In genomic region chr15:84649706-84650105, GRCh38 we compare ENCODE assay signal across 16 cellular contexts. TPM values are rescaled to one million over a fixed set of nuclear protein-coding genes. Genes with fewer than 3 reads are reported as not detected.
A peak's percentile ranks its signal among the peaks of the same experiment; 100 is the strongest.
DNase-seq lines count a peak whose midpoint lies in the region; ATAC-seq and TF ChIP-seq lines count a peak whose summit lies in the region.
"Had no signal": no experiment of that assay in that cellular context is flagged by ENCODE, and none has a peak within 500 bp of the region (broad histone marks: within the 10 kb centered on the region; RNA-seq: fewer than 3 reads in every experiment).

No MANE protein-coding gene starts in this region.

- H3K27me3 ChIP-seq in right atrium auricular region = no peaks in the 10 kb centered on the region
- H3K27me3 ChIP-seq in gastrocnemius medialis = no peaks in the 10 kb centered on the region

- no peak for TF ChIP-seq POLR2A in gastrocnemius medialis (IDR thresholded peaks at IDR 0.05)

- intact Hi-C loops in cardiac septum (cut with DNase I) (loop anchor here (5.0 to 10.0 kb wide), 2 partner anchors 65 to 278 kb away; partner anchors contain the start of gene SEC11A), gastrocnemius medialis (cut with DNase I; ENCODE audit: low total_unique reads) (loop anchor here (5.0 kb wide), 1 partner anchor 53 kb away; no protein-coding TSS in a partner anchor)

- in situ Hi-C loops in gastrocnemius medialis (cut with MboI; ENCODE audit: low sequenced_read_pairs in 4 of 4) = loop anchor here in 2 of 4 donors (10.0 kb wide), 1 partner anchor 55 kb away; no protein-coding TSS in a partner anchor

- H3K27me3 Mint-ChIP-seq in effector memory CD8-positive, alpha-beta T cell = no peaks in the 10 kb centered on the region
- H3K27me3 Mint-ChIP-seq: CD4-positive, alpha-beta memory T cell had no signal

- H3K36me3 ChIP-seq in right atrium auricular region = peaks cover 61% of the 10 kb centered on the region
- H3K36me3 ChIP-seq in gastrocnemius medialis = peaks cover 0 to 74% of the 10 kb centered on the region in 2 donors

- peaks cover 77% of the 10 kb centered on the region for H3K36me3 Mint-ChIP-seq in effector memory CD8-positive, alpha-beta T cell (ENCODE audit: insufficient read depth)
- H3K36me3 Mint-ChIP-seq in stimulated activated effector memory CD8-positive, alpha-beta T cell treated with anti-CD3 and anti-CD28 coated beads, Interleukin-12 subunit alpha, Interleukin-12 subunit beta, amount 100 ng/mL, for 72 hours = peaks cover 98% of the 10 kb centered on the region

- ATAC-seq in effector memory CD8-positive, alpha-beta T cell (replicated peaks) = no peak
- no peak for ATAC-seq in stimulated activated effector memory CD8-positive, alpha-beta T cell treated with anti-CD3 and anti-CD28 coated beads, Interleukin-12 subunit alpha, Interleukin-12 subunit beta, amount 100 ng/mL, for 72 hours
- ATAC-seq in gastrocnemius medialis = no peak

- no peak overlapping the region for H3K4me3 ChIP-seq in right atrium auricular region
- no peak overlapping the region for H3K4me3 ChIP-seq in gastrocnemius medialis

- H3K9me3 Mint-ChIP-seq in effector memory CD8-positive, alpha-beta T cell = no peaks in the 10 kb centered on the region
- no peaks in the 10 kb centered on the region for H3K9me3 Mint-ChIP-seq in stimulated activated effector memory CD8-positive, alpha-beta T cell treated with anti-CD3 and anti-CD28 coated beads, Interleukin-12 subunit alpha, Interleukin-12 subunit beta, amount 100 ng/mL, for 72 hours

- peak overlapping the region; percentile 26 to 76 for H3K27ac ChIP-seq in right atrium auricular region
- no peak overlapping the region for H3K27ac ChIP-seq in gastrocnemius medialis
- H3K27ac ChIP-seq: KMS-11 had no signal

- no peak overlapping the region for H3K4me3 Mint-ChIP-seq in effector memory CD8-positive, alpha-beta T cell
- H3K4me3 Mint-ChIP-seq in stimulated activated effector memory CD8-positive, alpha-beta T cell treated with anti-CD3 and anti-CD28 coated beads, Interleukin-12 subunit alpha, Interleukin-12 subunit beta, amount 100 ng/mL, for 72 hours = no peak overlapping the region
- H3K4me3 Mint-ChIP-seq: CD4-positive, alpha-beta memory T cell had no signal

- no peak for DNase-seq in right atrium auricular region (ENCODE audit: low spot score)
- no peak for DNase-seq in cardiac septum (ENCODE audit: low spot score)
- peak; percentile 29 for DNase-seq in LHCN-M2 (ENCODE audit: low read depth)
- DNase-seq in effector memory CD8-positive, alpha-beta T cell = no peak
- DNase-seq in stimulated activated effector memory CD8-positive, alpha-beta T cell treated with anti-CD3 and anti-CD28 coated beads, Interleukin-12 subunit alpha, Interleukin-12 subunit beta, amount 100 ng/mL, for 72 hours (ENCODE audit: low spot score in 2 of 2) = no peak
- no peak for DNase-seq in gastrocnemius medialis
- no peak for DNase-seq in midbrain (lab: John Stamatoyannopoulos, UW)
- DNase-seq in amniotic stem cell (lab: John Stamatoyannopoulos, UW) = no peak
- DNase-seq: ACHN; CD4-positive, alpha-beta memory T cell; DND-41; NCI-H1105 treated with DMSO at 0.1 percent for 48 hours; NCI-H187 treated with DMSO at 0.1 percent for 48 hours; NCI-H446; SHP77 had no signal

- peak overlapping the region; percentile 41 to 65 for H3K27ac Mint-ChIP-seq in effector memory CD8-positive, alpha-beta T cell
- H3K27ac Mint-ChIP-seq in stimulated activated effector memory CD8-positive, alpha-beta T cell treated with anti-CD3 and anti-CD28 coated beads, Interleukin-12 subunit alpha, Interleukin-12 subunit beta, amount 100 ng/mL, for 72 hours = peak overlapping the region; percentile 78

- TF ChIP-seq CTCF in right atrium auricular region (IDR thresholded peaks at IDR 0.05) (no peak), gastrocnemius medialis (IDR thresholded peaks at IDR 0.05 in 4 of 5, conservative IDR thresholded peaks at IDR 0.05 in 1 of 5) (no peak)

- peaks cover 0 to 44% of the 10 kb centered on the region in 2 donors for H3K4me1 ChIP-seq in right atrium auricular region
- peaks cover 9 to 10% of the 10 kb centered on the region in 2 donors for H3K4me1 ChIP-seq in gastrocnemius medialis

- H3K9me3 ChIP-seq in right atrium auricular region (no peaks in the 10 kb centered on the region), gastrocnemius medialis (no peaks in the 10 kb centered on the region)

- peaks cover 21 to 26% of the 10 kb centered on the region in 2 donors for H3K4me1 Mint-ChIP-seq in effector memory CD8-positive, alpha-beta T cell (ENCODE audit: low read depth in 2 of 2)
- H3K4me1 Mint-ChIP-seq in stimulated activated effector memory CD8-positive, alpha-beta T cell treated with anti-CD3 and anti-CD28 coated beads, Interleukin-12 subunit alpha, Interleukin-12 subunit beta, amount 100 ng/mL, for 72 hours = peaks cover 57% of the 10 kb centered on the region

RNA-seq across cellular contexts. Expression of gene WDR73, which starts 4.4 kb away (rescaled TPM):
- total RNA-seq in right atrium auricular region = 10 to 100 TPM in 1 of 2 donors, 1 to 10 TPM in 1; 5.3 to 12.0 TPM
- total RNA-seq in cardiac septum = 15.2 TPM
- total RNA-seq in LHCN-M2 (2014; rRNA removed) = 15.5 and 17.3 TPM in 2 replicates
- 11.8 TPM for polyA plus RNA-seq in LHCN-M2 (2012)
- total RNA-seq in gastrocnemius medialis = 10 to 100 TPM in 3 of 4 donors, 1 to 10 TPM in 1; 6.7 to 11.7 (median 10.3) TPM

RNA-seq across cellular contexts. Expression of gene NMB, which starts 8.3 kb away (rescaled TPM):
- total RNA-seq in right atrium auricular region (1 to 10 TPM; 1.0 to 6.3 TPM), cardiac septum (2.6 TPM), LHCN-M2 (2014; rRNA removed) (4.0 and 5.9 TPM in 2 replicates), gastrocnemius medialis (1 to 10 TPM in 2 of 4 donors, under 1 TPM in 1, not detected in 1; 0.94 to 1.6 (median 1.6) TPM)
- polyA plus RNA-seq in LHCN-M2 (2012) = 4.3 TPM

RNA-seq across cellular contexts. Expression of gene ZSCAN2, which starts 48.9 kb away (rescaled TPM):
- 1 to 10 TPM; 4.9 to 5.6 TPM for total RNA-seq in right atrium auricular region
- 4.6 TPM for total RNA-seq in cardiac septum
- 10.3 and 17.5 TPM in 2 replicates for total RNA-seq in LHCN-M2 (2014; rRNA removed)
- polyA plus RNA-seq in LHCN-M2 (2012) = 11.5 TPM
- 10 to 100 TPM in 1 of 4 donors, 1 to 10 TPM in 3; 6.1 to 10.3 (median 8.6) TPM for total RNA-seq in gastrocnemius medialis

Comparison
In these comparisons a context has a peak if more than half of its experiments do, and no peak if none do; other contexts are left out.
1. H3K27ac ChIP-seq: peak in right atrium auricular region (2 of 2); none in gastrocnemius medialis (0 of 4).